In the genomic region with DNA sequence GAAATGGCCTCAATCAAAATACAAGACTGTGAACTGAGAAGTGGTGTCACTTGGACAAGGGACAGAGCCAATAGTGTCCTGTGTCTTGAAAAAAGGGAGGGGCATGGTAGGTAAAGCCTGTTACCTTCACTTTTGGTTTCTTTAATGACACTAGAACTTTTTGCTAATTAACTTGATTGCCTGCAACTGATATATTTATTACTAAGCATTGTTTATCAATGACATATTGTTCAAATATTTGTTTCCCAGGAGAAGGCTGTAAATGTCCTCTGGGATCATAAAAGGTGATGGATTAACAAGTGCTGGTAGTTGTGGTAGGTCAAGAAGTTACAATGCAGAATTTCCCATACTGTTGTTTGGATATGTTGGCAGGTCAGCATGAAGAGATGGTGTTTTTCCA, we compare ENCODE assay signal across 18 cellular contexts.
A peak's percentile ranks its signal among the peaks of the same experiment; 100 is the strongest.
DNase-seq lines count a peak whose midpoint lies in the region; ATAC-seq and TF ChIP-seq lines count a peak whose summit lies in the region.
"Had no signal": no experiment of that assay in that cellular context is flagged by ENCODE, and none has a peak within 500 bp of the region (broad histone marks: within the 10 kb centered on the region; RNA-seq: fewer than 3 reads in every experiment).

No MANE protein-coding gene starts in this region.

- H3K4me1 Mint-ChIP-seq in stimulated activated memory B cell treated with anti-CD40 and anti-IgM and Interleukin-4, amounts not matched to agents 10 μg/mL and 1 μg/mL and 100 μg/mL, for 72 hours = no peaks in the 10 kb centered on the region
- H3K4me1 Mint-ChIP-seq: CD4-positive, alpha-beta memory T cell had no signal

- no peaks in the 10 kb centered on the region for H3K27me3 ChIP-seq in transverse colon
- H3K27me3 ChIP-seq: BE2C had no signal

- POLR2A ChIA-PET in HEK293 (lab: Yijun Ruan, JAX) = no interaction called here

- ATAC-seq in left colon (peak; percentile 67), HG02852 (IDR thresholded peaks at IDR 0.05; ENCODE audit: unreplicated experiment) (no peak)
- no peak for ATAC-seq in stimulated activated memory B cell treated with anti-CD40 and anti-IgM and Interleukin-4, amounts not matched to agents 10 μg/mL and 1 μg/mL and 100 μg/mL, for 72 hours
- ATAC-seq: K562 had no signal

- no peaks in the 10 kb centered on the region for H3K9me3 Mint-ChIP-seq in stimulated activated memory B cell treated with anti-CD40 and anti-IgM and Interleukin-4, amounts not matched to agents 10 μg/mL and 1 μg/mL and 100 μg/mL, for 72 hours
- H3K9me3 Mint-ChIP-seq: H9, HFFc6 had no signal

- H3K36me3 ChIP-seq in HEK293 (ENCODE audit: control insufficient read depth in 2 of 2, insufficient read depth in 1 of 2, low read length in 2 of 2) (no peaks in the 10 kb centered on the region), transverse colon (no peaks in the 10 kb centered on the region)
- H3K36me3 ChIP-seq: BE2C had no signal

- H3K4me3 ChIP-seq in HEK293 (ENCODE audit: low read depth, low read length) = no peak overlapping the region
- no peak overlapping the region for H3K4me3 ChIP-seq in transverse colon
- H3K4me3 ChIP-seq: K562 had no signal

- H3K27ac Mint-ChIP-seq in stimulated activated memory B cell treated with anti-CD40 and anti-IgM and Interleukin-4, amounts not matched to agents 10 μg/mL and 1 μg/mL and 100 μg/mL, for 72 hours = no peak overlapping the region
- H3K27ac Mint-ChIP-seq: CD4-positive, alpha-beta memory T cell; H9; HFFc6 had no signal

- intact Hi-C loops in left colon (cut with DNase I, micrococcal nuclease) (no loop called here), transverse colon (cut with DNase I; ENCODE audit: low total_unique reads) (no loop called here)

- DNase-seq in NCI-H69 (lab: John Stamatoyannopoulos, UW) = peak; percentile 55
- DNase-seq in left colon = no peak
- no peak for DNase-seq in transverse colon
- no peak for DNase-seq in activated T-cell treated with anti-CD3 and anti-CD28 coated beads for 4 hours
- DNase-seq: BE2C; CD4-positive, alpha-beta memory T cell; DMS153; DMS79 treated with DMSO at 0.1 percent for 48 hours; EL; GOT3; H9; HFFc6 had no signal

- TF ChIP-seq EP300 in transverse colon (IDR thresholded peaks at IDR 0.05; ENCODE audit: low read depth) = no peak

- CTCF ChIA-PET in HEK293 (lab: Yijun Ruan, JAX) = no interaction called here

- H3K27ac ChIP-seq in HEK293 (ENCODE audit: extremely low read depth, low read depth, low read length) (no peak overlapping the region), transverse colon (no peak overlapping the region)
- H3K27ac ChIP-seq: C4-2B, HL-60 had no signal

- H3K4me1 ChIP-seq in HEK293 (ENCODE audit: control insufficient read depth, insufficient read depth, low read length) (0 out of 2 replicates have a peak, but pooled peaks cover 5% of the 10 kb centered on the region), transverse colon (no peaks in the 10 kb centered on the region)
- H3K4me1 ChIP-seq: BE2C had no signal

- in situ Hi-C loops in transverse colon (cut with MboI; ENCODE audit: low pct_ligation_motif_present in 1 of 4, low pct_unique_long_range_greater_than_20kb in 1 of 4, low sequenced_read_pairs in 3 of 4) = no loop called here

- no peaks in the 10 kb centered on the region for H3K27me3 Mint-ChIP-seq in stimulated activated memory B cell treated with anti-CD40 and anti-IgM and Interleukin-4, amounts not matched to agents 10 μg/mL and 1 μg/mL and 100 μg/mL, for 72 hours
- H3K27me3 Mint-ChIP-seq: CD4-positive, alpha-beta memory T cell had no signal

- no peak for TF ChIP-seq POLR2A in transverse colon (IDR thresholded peaks at IDR 0.05)

- H3K4me3 Mint-ChIP-seq in stimulated activated memory B cell treated with anti-CD40 and anti-IgM and Interleukin-4, amounts not matched to agents 10 μg/mL and 1 μg/mL and 100 μg/mL, for 72 hours = no peak overlapping the region
- H3K4me3 Mint-ChIP-seq: CD4-positive, alpha-beta memory T cell; H9; HFFc6 had no signal

- no peaks in the 10 kb centered on the region for H3K9me3 ChIP-seq in HEK293 (ENCODE audit: control insufficient read depth, insufficient read depth, low read depth, low read length)
- no peaks in the 10 kb centered on the region for H3K9me3 ChIP-seq in transverse colon
- H3K9me3 ChIP-seq: BE2C had no signal

- no peaks in the 10 kb centered on the region for H3K36me3 Mint-ChIP-seq in stimulated activated memory B cell treated with anti-CD40 and anti-IgM and Interleukin-4, amounts not matched to agents 10 μg/mL and 1 μg/mL and 100 μg/mL, for 72 hours
- H3K36me3 Mint-ChIP-seq: CD4-positive, alpha-beta memory T cell had no signal

- TF ChIP-seq CTCF in HEK293 (tag by site-specific recombination; IDR thresholded peaks at IDR 0.05) (no peak), transverse colon (IDR thresholded peaks at IDR 0.05) (no peak)

TF ChIP-seq in HEK293, 187 proteins besides CTCF, POLR2A, EP300 and RAD21:
- 0 out of 2 replicates have a peak, but pooled peaks have one; percentile 35 for TF ChIP-seq TRIM28 (IDR thresholded peaks at IDR 0.05; ENCODE audit: borderline replicate concordance, low read length)
- no peak for TF ChIP-seq HIC1 (tag by site-specific recombination; IDR thresholded peaks at IDR 0.05)
- peak; percentile 17; the same call in 1 of the 2 replicates for TF ChIP-seq PRDM6 (tag by site-specific recombination; IDR thresholded peaks at IDR 0.05)
- no peak for TF ChIP-seq ZBTB20 (tag by site-specific recombination; IDR thresholded peaks at IDR 0.05)
TF ChIP-seq in HEK293: peak in this region for 2.
